In the genomic region with DNA sequence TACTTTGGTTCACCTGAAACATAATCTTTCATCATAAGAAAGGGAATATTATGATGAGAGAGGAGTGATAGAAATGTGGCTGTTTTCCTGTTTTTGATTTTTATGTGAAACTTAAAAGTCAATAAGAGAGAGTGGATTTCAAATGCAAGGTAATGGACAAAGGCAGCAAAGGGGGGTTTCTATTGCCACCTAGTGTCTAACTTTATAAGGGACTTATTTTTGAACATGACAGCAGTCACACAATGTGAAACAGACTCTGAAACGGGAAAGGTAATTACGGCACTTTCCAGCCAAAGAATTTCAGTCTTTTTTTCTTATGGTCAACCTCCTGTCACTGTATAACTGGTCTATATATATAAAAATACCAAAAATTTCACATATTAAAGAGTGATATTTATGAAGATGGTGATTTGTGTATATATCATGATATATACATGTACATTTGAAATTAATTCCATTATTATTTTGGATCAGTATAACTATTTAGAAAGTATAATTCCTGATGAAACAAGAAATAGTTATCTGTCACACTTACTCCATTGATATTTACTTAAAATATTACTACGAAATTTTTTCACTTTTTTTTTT, we compare ENCODE assay signal across 8 cellular contexts.
A peak's percentile ranks its signal among the peaks of the same experiment; 100 is the strongest.
DNase-seq lines count a peak whose midpoint lies in the region; ATAC-seq and TF ChIP-seq lines count a peak whose summit lies in the region.

No MANE protein-coding gene starts in this region.

- H3K9ac ChIP-seq in liver (ENCODE audit: low read depth in 1 of 2, low read length in 2 of 2) = no peak overlapping the region

- no peak overlapping the region for H3K4me3 ChIP-seq in liver (ENCODE audit: low read depth in 1 of 3, low read length in 3 of 3)

- peak; percentile 76 to 83 for TF ChIP-seq RAD21 in liver (IDR thresholded peaks at IDR 0.05)

- peaks cover 0 to 2% (median 0%) of the 10 kb centered on the region in 4 donors for H3K4me1 ChIP-seq in liver (ENCODE audit: control insufficient read depth in 4 of 4, insufficient read depth in 4 of 4, low read length in 3 of 4)

- DNase-seq in Calu3 (peak; percentile 2), NCI-H460 (ENCODE audit: extremely low read depth, low read depth) (peak; percentile 50), brain pericyte (ENCODE audit: low read depth, low spot score) (peak; percentile 24), omental fat pad (ENCODE audit: low spot score) (no peak)
- DNase-seq in stimulated activated naive CD8-positive, alpha-beta T cell treated with anti-CD3 and anti-CD28 coated beads, Interleukin-15, Interleukin-2, amounts not matched to agents 100 U/mL and 50 U/mL, for 24 hours = no peak

- peak; percentile 95 for ATAC-seq in GM19351 (IDR thresholded peaks at IDR 0.05; ENCODE audit: unreplicated experiment)
- ATAC-seq in HG03159 (IDR thresholded peaks at IDR 0.05; ENCODE audit: unreplicated experiment) = peak; percentile 94
- no peak for ATAC-seq in omental fat pad (ENCODE audit: low FRiP score)
- no peak for ATAC-seq in stimulated activated naive CD8-positive, alpha-beta T cell treated with anti-CD3 and anti-CD28 coated beads, Interleukin-15, Interleukin-2, amounts not matched to agents 100 U/mL and 50 U/mL, for 24 hours

- BruUV-seq in Calu3 (replicated peaks; lab: Mats Ljungman, UMichigan) = no TSS peak

- H3K27ac ChIP-seq in liver (ENCODE audit: low read depth in 1 of 2, low read length in 2 of 2) = peak overlapping the region in 1 of 2 donors; percentile 8

- H3K27me3 ChIP-seq in liver (ENCODE audit: control insufficient read depth in 4 of 4, insufficient read depth in 4 of 4, low read length in 3 of 4) = peaks cover 0 to 5% (median 2%) of the 10 kb centered on the region in 4 donors

- H3K36me3 ChIP-seq in liver (ENCODE audit: control insufficient read depth in 4 of 4, insufficient read depth in 3 of 4, low read depth in 1 of 4, low read length in 3 of 4) = no peaks in the 10 kb centered on the region

- no peaks in the 10 kb centered on the region for H3K9me3 ChIP-seq in liver (ENCODE audit: control insufficient read depth in 4 of 4, low read length in 3 of 4)

- CTCF ChIA-PET in Calu3 (lab: Charles Lee) = no interaction called here

- no peak overlapping the region for H3K4me3 Mint-ChIP-seq in Calu3 (ENCODE audit: low read depth, unreplicated experiment)

- H3K36me3 Mint-ChIP-seq in Calu3 (ENCODE audit: insufficient read depth, unreplicated experiment) = no peaks in the 10 kb centered on the region

- intact Hi-C loops in Calu3 (cut with micrococcal nuclease; ENCODE audit: unreplicated experiment) = loop anchor here (2.0 kb wide), 2 partner anchors 650 to 736 kb away; no protein-coding TSS in a partner anchor

- no peaks in the 10 kb centered on the region for H3K9me3 Mint-ChIP-seq in Calu3 (ENCODE audit: low read depth, unreplicated experiment)

- WGBS in liver = 17% methylated on average over 3 of the region's 3 CpGs

- no peak overlapping the region for H3K27ac Mint-ChIP-seq in Calu3 (ENCODE audit: unreplicated experiment)

- H3K27me3 Mint-ChIP-seq in Calu3 (ENCODE audit: unreplicated experiment) = no peaks in the 10 kb centered on the region

- H3K4me1 Mint-ChIP-seq in Calu3 (ENCODE audit: low read depth, unreplicated experiment) = no peaks in the 10 kb centered on the region

- TF ChIP-seq CTCF in Calu3 (IDR thresholded peaks at IDR 0.05; ENCODE audit: unreplicated experiment) = no peak
- TF ChIP-seq CTCF in liver (IDR thresholded peaks at IDR 0.05; ENCODE audit: low read depth, low read length, missing input control) = peak; percentile 56
- no peak for TF ChIP-seq CTCF in omental fat pad (IDR thresholded peaks at IDR 0.05)

TF ChIP-seq in liver, 16 proteins besides CTCF, POLR2A, EP300 and RAD21:
- TF ChIP-seq, protein P1, sequence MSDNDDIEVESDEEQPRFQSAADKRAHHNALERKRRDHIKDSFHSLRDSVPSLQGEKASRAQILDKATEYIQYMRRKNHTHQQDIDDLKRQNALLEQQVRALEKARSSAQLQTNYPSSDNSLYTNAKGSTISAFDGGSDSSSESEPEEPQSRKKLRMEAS (IDR thresholded peaks at IDR 0.05) = no peak
- TF ChIP-seq YY1 (IDR thresholded peaks at IDR 0.05) (no peak), REST (IDR thresholded peaks at IDR 0.05) (no peak), NR2F2 (IDR thresholded peaks at IDR 0.05) (no peak), HNF4A (conservative IDR thresholded peaks at IDR 0.05) (no peak), SP1 (IDR thresholded peaks at IDR 0.05) (no peak), RXRA (IDR thresholded peaks at IDR 0.05) (no peak), EGR1 (IDR thresholded peaks at IDR 0.05; ENCODE audit: low read depth in 2 of 2) (no peak), FOXA1 (IDR thresholded peaks at IDR 0.05) (no peak), HNF4G (IDR thresholded peaks at IDR 0.05) (no peak), TAF1 (conservative IDR thresholded peaks at IDR 0.05) (no peak), FOXA2 (IDR thresholded peaks at IDR 0.05) (no peak), JUND (IDR thresholded peaks at IDR 0.05) (no peak), GABPA (IDR thresholded peaks at IDR 0.05 in 1 of 2, conservative IDR thresholded peaks at IDR 0.05 in 1 of 2) (no peak)
- TF ChIP-seq, protein P2, sequence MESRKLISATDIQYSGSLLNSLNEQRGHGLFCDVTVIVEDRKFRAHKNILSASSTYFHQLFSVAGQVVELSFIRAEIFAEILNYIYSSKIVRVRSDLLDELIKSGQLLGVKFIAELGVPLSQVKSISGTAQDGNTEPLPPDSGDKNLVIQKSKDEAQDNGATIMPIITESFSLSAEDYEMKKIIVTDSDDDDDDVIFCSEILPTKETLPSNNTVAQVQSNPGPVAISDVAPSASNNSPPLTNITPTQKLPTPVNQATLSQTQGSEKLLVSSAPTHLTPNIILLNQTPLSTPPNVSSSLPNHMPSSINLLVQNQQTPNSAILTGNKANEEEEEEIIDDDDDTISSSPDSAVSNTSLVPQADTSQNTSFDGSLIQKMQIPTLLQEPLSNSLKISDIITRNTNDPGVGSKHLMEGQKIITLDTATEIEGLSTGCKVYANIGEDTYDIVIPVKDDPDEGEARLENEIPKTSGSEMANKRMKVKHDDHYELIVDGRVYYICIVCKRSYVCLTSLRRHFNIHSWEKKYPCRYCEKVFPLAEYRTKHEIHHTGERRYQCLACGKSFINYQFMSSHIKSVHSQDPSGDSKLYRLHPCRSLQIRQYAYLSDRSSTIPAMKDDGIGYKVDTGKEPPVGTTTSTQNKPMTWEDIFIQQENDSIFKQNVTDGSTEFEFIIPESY (IDR thresholded peaks at IDR 0.05) = no peak
- TF ChIP-seq, protein P3, sequence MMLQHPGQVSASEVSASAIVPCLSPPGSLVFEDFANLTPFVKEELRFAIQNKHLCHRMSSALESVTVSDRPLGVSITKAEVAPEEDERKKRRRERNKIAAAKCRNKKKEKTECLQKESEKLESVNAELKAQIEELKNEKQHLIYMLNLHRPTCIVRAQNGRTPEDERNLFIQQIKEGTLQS (IDR thresholded peaks at IDR 0.05) = no peak
TF ChIP-seq in liver: peak in this region for 0.

Comparison
In these comparisons a context has a peak if more than half of its experiments do, and no peak if none do; other contexts are left out.
1. DNase-seq: peak in Calu3 (single experiment), NCI-H460 (single experiment) and brain pericyte (single experiment); none in omental fat pad (single experiment) and stimulated activated naive CD8-positive, alpha-beta T cell treated with anti-CD3 and anti-CD28 coated beads, Interleukin-15, Interleukin-2, amounts not matched to agents 100 U/mL and 50 U/mL, for 24 hours (single experiment).
2. ATAC-seq: peak in GM19351 (single experiment) and HG03159 (single experiment); none in omental fat pad (single experiment) and stimulated activated naive CD8-positive, alpha-beta T cell treated with anti-CD3 and anti-CD28 coated beads, Interleukin-15, Interleukin-2, amounts not matched to agents 100 U/mL and 50 U/mL, for 24 hours (single experiment).